Comparison of ENCODE assay signal across 8 cellular contexts in genomic region chr17:64145751-64146417, GRCh38. TPM values are rescaled to one million over a fixed set of nuclear protein-coding genes. Genes with fewer than 3 reads are reported as not detected.
DNase-seq lines count a peak whose midpoint lies in the region; ATAC-seq, FAIRE-seq and TF ChIP-seq lines count a peak whose summit lies in the region.

No MANE protein-coding gene starts in this region.

- peak overlapping the region; percentile 89 to 98 for H3K4me3 ChIP-seq in kidney (ENCODE audit: low read length in 2 of 2)

- H3K27ac ChIP-seq in kidney (ENCODE audit: low read depth in 2 of 2, low read length in 2 of 2) = peak overlapping the region; percentile 95 to 98

- peak; percentile 5 for TF ChIP-seq CTCF in kidney (IDR thresholded peaks at IDR 0.05; ENCODE audit: borderline replicate concordance, extremely low read depth, insufficient read depth)

- H3K9me3 ChIP-seq in kidney (ENCODE audit: control insufficient read depth in 1 of 2, low read length in 2 of 2) = no peaks in the 10 kb centered on the region

- peak; percentile 83 for FAIRE-seq in kidney (lab: Jason Lieb, UNC)

- DNase-seq in Ammon's horn (ENCODE audit: low spot score) (peak; percentile 100), NCI-H446 (lab: John Stamatoyannopoulos, UW) (peak; percentile 94 to 99), cerebellum (ENCODE audit: low spot score) (peak; percentile 99), kidney (peak; percentile 99)
- DNase-seq in stimulated activated CD4-positive, alpha-beta T cell treated with anti-CD3 and anti-CD28 coated beads, Interleukin-15, amount 100 ng/mL, for 1 hour (ENCODE audit: low read depth in 1 of 2, low spot score in 1 of 2) = peak; percentile 84 to 88

- TF ChIP-seq POLR2A in GM19099 (IDR thresholded peaks at IDR 0.05; ENCODE audit: extremely low read depth, insufficient read length, low read depth) = peak; percentile 100

- peaks cover 8 to 12% of the 10 kb centered on the region in 2 donors for H3K4me1 ChIP-seq in kidney (ENCODE audit: control insufficient read depth in 1 of 2, insufficient read depth in 1 of 2, low read depth in 1 of 2, low read length in 2 of 2)

- no peaks in the 10 kb centered on the region for H3K36me3 ChIP-seq in kidney (ENCODE audit: control insufficient read depth in 1 of 2, insufficient read depth in 2 of 2, low read length in 2 of 2)

- intact Hi-C loops in kidney (cut with DNase I) = no loop called here

- H3K9ac ChIP-seq in kidney (ENCODE audit: low read length in 2 of 2) = peak overlapping the region; percentile 72 to 98

- peak; percentile 96 for ATAC-seq in HG03354 (IDR thresholded peaks at IDR 0.05; ENCODE audit: poor library complexity, severe bottlenecking, unreplicated experiment)
- ATAC-seq in activated CD4-positive, CD25-positive, alpha-beta regulatory T cell treated with anti-CD3 and anti-CD28 coated beads, Interleukin-2, amount 50 U/mL, for 24 hours = peak; percentile 96 to 97

RNA-seq across cellular contexts. Expression of gene ERN1, which starts 15.9 kb away (rescaled TPM):
- total RNA-seq in cerebellum (8.7 TPM), kidney (37.0 TPM)
- polyA plus RNA-seq in kidney (ENCODE audit: insufficient read depth, low read depth, low replicate concordance) = 2.8 TPM

Comparison
In these comparisons a context has a peak if more than half of its experiments do, and no peak if none do; other contexts are left out.
1. Peak in every context shown above with its lines: DNase-seq, ATAC-seq, H3K4me3 ChIP-seq and H3K27ac ChIP-seq.